Comparison of ENCODE assay signal across 1 cellular context in the genomic region with DNA sequence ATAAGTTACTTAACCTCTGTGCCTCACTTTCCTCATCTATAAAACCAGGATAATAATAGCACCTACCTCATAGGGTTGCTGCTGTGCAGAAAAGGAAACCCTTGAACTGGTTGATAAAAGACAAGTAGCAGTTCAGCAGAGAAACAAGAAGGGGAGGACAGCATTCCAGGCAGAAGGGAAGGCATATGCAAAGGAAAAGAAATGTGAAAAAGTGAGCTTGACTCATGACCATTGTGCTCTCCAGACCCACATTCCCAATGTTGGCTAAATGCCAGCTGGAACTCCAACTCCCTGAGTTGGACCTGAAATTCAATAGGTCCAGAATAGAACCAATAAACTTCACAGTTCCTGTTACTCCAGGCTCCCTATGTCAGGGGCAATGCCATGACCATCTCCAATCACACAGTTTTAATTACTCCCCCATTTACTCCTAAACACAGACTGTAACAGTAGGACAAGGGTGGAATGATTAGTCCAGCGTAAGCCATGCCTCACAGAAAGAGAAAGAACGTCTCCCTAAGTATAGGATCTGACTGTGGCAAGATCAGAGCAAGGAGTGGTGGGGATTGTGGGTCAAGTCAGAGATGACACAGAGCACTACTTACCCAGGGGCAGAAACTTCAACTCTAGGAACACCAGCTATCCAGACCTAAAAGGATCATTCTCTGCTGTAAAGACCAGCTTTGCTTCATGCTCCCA.
TF ChIP-seq lines count a peak whose summit lies in the region.

No MANE protein-coding gene starts in this region.

TF ChIP-seq in WTC11, 78 proteins besides CTCF, POLR2A, EP300 and RAD21 (continued from another document):
- no peak for TF ChIP-seq ZNF317 (CRISPR knock-in tag; IDR thresholded peaks at IDR 0.05; ENCODE audit: borderline replicate concordance, low read depth)
- TF ChIP-seq TP53 (CRISPR knock-in tag; IDR thresholded peaks at IDR 0.05), result no peak
- no peak for TF ChIP-seq ZNF396 (CRISPR knock-in tag; IDR thresholded peaks at IDR 0.05; ENCODE audit: borderline replicate concordance)
- no peak for TF ChIP-seq SOX15 (CRISPR knock-in tag; IDR thresholded peaks at IDR 0.05)
- no peak for TF ChIP-seq CREB1 (CRISPR knock-in tag; IDR thresholded peaks at IDR 0.05)
- TF ChIP-seq OVOL2 (CRISPR knock-in tag; IDR thresholded peaks at IDR 0.05; ENCODE audit: borderline replicate concordance), result no peak
- TF ChIP-seq MYBL2 (CRISPR knock-in tag; IDR thresholded peaks at IDR 0.05), result no peak
- TF ChIP-seq ZNF263 (CRISPR knock-in tag; IDR thresholded peaks at IDR 0.05; ENCODE audit: low read depth), result no peak
- no peak for TF ChIP-seq FOXK1 (CRISPR knock-in tag; IDR thresholded peaks at IDR 0.05)
- TF ChIP-seq, protein P1, sequence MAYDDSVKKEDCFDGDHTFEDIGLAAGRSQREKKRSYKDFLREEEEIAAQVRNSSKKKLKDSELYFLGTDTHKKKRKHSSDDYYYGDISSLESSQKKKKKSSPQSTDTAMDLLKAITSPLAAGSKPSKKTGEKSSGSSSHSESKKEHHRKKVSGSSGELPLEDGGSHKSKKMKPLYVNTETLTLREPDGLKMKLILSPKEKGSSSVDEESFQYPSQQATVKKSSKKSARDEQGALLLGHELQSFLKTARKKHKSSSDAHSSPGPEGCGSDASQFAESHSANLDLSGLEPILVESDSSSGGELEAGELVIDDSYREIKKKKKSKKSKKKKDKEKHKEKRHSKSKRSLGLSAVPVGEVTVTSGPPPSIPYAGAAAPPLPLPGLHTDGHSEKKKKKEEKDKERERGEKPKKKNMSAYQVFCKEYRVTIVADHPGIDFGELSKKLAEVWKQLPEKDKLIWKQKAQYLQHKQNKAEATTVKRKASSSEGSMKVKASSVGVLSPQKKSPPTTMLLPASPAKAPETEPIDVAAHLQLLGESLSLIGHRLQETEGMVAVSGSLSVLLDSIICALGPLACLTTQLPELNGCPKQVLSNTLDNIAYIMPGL (CRISPR knock-in tag; IDR thresholded peaks at IDR 0.05), result no peak
